In the genomic region with DNA sequence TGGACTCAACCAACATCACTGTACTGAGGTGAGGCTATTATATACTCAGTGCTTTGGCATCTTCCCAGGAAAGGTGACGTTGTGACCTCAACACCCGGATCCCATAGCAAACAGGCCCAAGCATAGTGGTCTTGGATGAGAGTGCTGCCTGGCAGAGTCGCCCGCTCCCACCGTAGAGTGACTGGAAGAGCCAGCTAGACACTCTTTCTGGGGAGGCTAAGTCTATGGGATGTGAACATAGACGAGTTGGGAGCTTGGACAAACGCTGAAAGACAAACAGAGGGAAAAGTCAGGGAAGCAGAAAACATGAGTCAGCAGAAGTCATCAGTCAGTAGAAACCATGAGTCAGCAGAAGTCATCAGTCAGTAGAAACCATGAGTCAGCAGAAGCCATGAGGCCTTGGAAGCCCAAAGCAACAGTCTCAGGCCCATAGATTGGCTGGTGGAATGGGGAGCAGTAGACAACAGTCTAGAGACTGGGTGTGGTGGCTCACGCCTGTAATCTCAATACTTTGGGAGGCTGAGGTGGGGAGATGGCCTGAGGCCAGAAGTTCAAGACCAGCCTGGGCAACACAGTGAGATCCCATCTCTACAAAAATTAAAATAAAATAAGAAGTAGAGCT, we compare ENCODE assay signal across 10 cellular contexts.
DNase-seq lines count a peak whose midpoint lies in the region; ATAC-seq, FAIRE-seq and TF ChIP-seq lines count a peak whose summit lies in the region.
"Had no signal": no experiment of that assay in that cellular context is flagged by ENCODE, and none has a peak within 500 bp of the region (broad histone marks: within the 10 kb centered on the region; RNA-seq: fewer than 3 reads in every experiment).

No MANE protein-coding gene starts in this region.

- H3K27me3 ChIP-seq in astrocyte (ENCODE audit: insufficient read depth, low read length): no peaks in the 10 kb centered on the region
- no peaks in the 10 kb centered on the region for H3K27me3 ChIP-seq in BE2C
- H3K27me3 ChIP-seq: SJCRH30 had no signal

- no peaks in the 10 kb centered on the region for H3K36me3 Mint-ChIP-seq in astrocyte (ENCODE audit: low read depth, unreplicated experiment)

- H3K4me2 ChIP-seq in astrocyte (ENCODE audit: low read length): no peak overlapping the region

- H3K4me1 Mint-ChIP-seq in astrocyte (ENCODE audit: low read depth, unreplicated experiment): peaks cover 9% of the 10 kb centered on the region

- TF ChIP-seq CTCF in astrocyte (IDR thresholded peaks at IDR 0.05; ENCODE audit: insufficient read depth, low read depth, low read length) (no peak), BE2C (IDR thresholded peaks at IDR 0.05; ENCODE audit: low read depth, low read length) (no peak)

- no peak overlapping the region for H3K4me3 ChIP-seq in astrocyte (ENCODE audit: insufficient read depth, low read depth, low read length)
- H3K4me3 ChIP-seq in BE2C (ENCODE audit: low read depth, low read length): no peak overlapping the region
- H3K4me3 ChIP-seq: SJCRH30 had no signal

- H3K36me3 ChIP-seq in astrocyte (ENCODE audit: insufficient read depth, low read length) (no peaks in the 10 kb centered on the region), BE2C (no peaks in the 10 kb centered on the region)
- H3K36me3 ChIP-seq: SJCRH30 had no signal

- POLR2A ChIA-PET in HEK293T (lab: Yijun Ruan, JAX): no interaction called here

- H3K4me1 ChIP-seq in astrocyte (ENCODE audit: insufficient read depth, low read length) (peaks cover 7% of the 10 kb centered on the region), BE2C (no peaks in the 10 kb centered on the region)
- H3K4me1 ChIP-seq: SJCRH30 had no signal

- peak; percentile 47 for FAIRE-seq in astrocyte (lab: Jason Lieb, UNC)

- DNase-seq in GM03348 (ENCODE audit: low spot score): peak; percentile 29
- DNase-seq in M059J (ENCODE audit: low read depth): peak; percentile 77
- DNase-seq in astrocyte (ENCODE audit: low read depth): peak; percentile 57
- DNase-seq in kidney glomerular epithelial cell (lab: John Stamatoyannopoulos, UW): peak; percentile 67
- DNase-seq in BE2C: no peak
- DNase-seq in HEK293T (ENCODE audit: extremely low spot score): no peak
- DNase-seq: activated T-cell treated with anti-CD3 and anti-CD28 coated beads, Interleukin-2, amount 50 U/mL, for 4 hours; effector memory CD8-positive, alpha-beta T cell; SJCRH30 had no signal

- H3K9me3 Mint-ChIP-seq in astrocyte (ENCODE audit: unreplicated experiment): peaks cover 9% of the 10 kb centered on the region
- H3K9me3 Mint-ChIP-seq: effector memory CD8-positive, alpha-beta T cell had no signal

- H3K9ac ChIP-seq in astrocyte (ENCODE audit: low read length): no peak overlapping the region

- no peak for ATAC-seq in GM18517 (IDR thresholded peaks at IDR 0.05; ENCODE audit: unreplicated experiment)
- ATAC-seq: activated T-cell treated with anti-CD3 and anti-CD28 coated beads, Interleukin-2, amount 50 U/mL, for 4 hours; effector memory CD8-positive, alpha-beta T cell had no signal

- H3K27me3 Mint-ChIP-seq in astrocyte (ENCODE audit: low read depth, unreplicated experiment): no peaks in the 10 kb centered on the region
- H3K27me3 Mint-ChIP-seq: effector memory CD8-positive, alpha-beta T cell had no signal

- no peak overlapping the region for H3K4me3 Mint-ChIP-seq in astrocyte (ENCODE audit: unreplicated experiment)
- H3K4me3 Mint-ChIP-seq: activated T-cell treated with anti-CD3 and anti-CD28 coated beads, Interleukin-2, amount 50 U/mL, for 4 hours; effector memory CD8-positive, alpha-beta T cell had no signal

- H2AFZ ChIP-seq in astrocyte (ENCODE audit: low read depth, low read length): no peak overlapping the region

- H4K20me1 ChIP-seq in astrocyte (ENCODE audit: insufficient read depth, low read length): no peaks in the 10 kb centered on the region

- peak overlapping the region; percentile 48 for H3K27ac Mint-ChIP-seq in astrocyte (ENCODE audit: unreplicated experiment)
- H3K27ac Mint-ChIP-seq: effector memory CD8-positive, alpha-beta T cell had no signal

- no peaks in the 10 kb centered on the region for H3K79me2 ChIP-seq in astrocyte (ENCODE audit: insufficient read depth, low read length)

- no peaks in the 10 kb centered on the region for H3K9me3 ChIP-seq in astrocyte (ENCODE audit: insufficient read depth, low read depth, low read length)
- H3K9me3 ChIP-seq in BE2C: no peaks in the 10 kb centered on the region
- H3K9me3 ChIP-seq: SJCRH30 had no signal

- CTCF ChIA-PET in HEK293T (lab: Yijun Ruan, JAX): no interaction called here

- no peak overlapping the region for H3K27ac ChIP-seq in astrocyte (ENCODE audit: low read depth, low read length)
- H3K27ac ChIP-seq: SJCRH30 had no signal

TF ChIP-seq in HEK293T, 16 proteins besides CTCF, POLR2A, EP300 and RAD21:
- TF ChIP-seq NFRKB (IDR thresholded peaks at IDR 0.05) (no peak), BHLHE40 (IDR thresholded peaks at IDR 0.05; ENCODE audit: borderline replicate concordance) (no peak), FOXK2 (IDR thresholded peaks at IDR 0.05) (no peak), SP1 (IDR thresholded peaks at IDR 0.05) (no peak), FOXM1 (IDR thresholded peaks at IDR 0.05; ENCODE audit: borderline replicate concordance) (no peak), L3MBTL2 (conservative IDR thresholded peaks at IDR 0.05) (no peak), ELF4 (IDR thresholded peaks at IDR 0.05) (no peak), FOXA1 (IDR thresholded peaks at IDR 0.05) (no peak), LEF1 (IDR thresholded peaks at IDR 0.05; ENCODE audit: borderline replicate concordance) (no peak), HDGF (IDR thresholded peaks at IDR 0.05; ENCODE audit: borderline replicate concordance) (no peak), ZNF384 (IDR thresholded peaks at IDR 0.05) (no peak), CTBP1 (IDR thresholded peaks at IDR 0.05; ENCODE audit: borderline replicate concordance) (no peak), TARDBP (IDR thresholded peaks at IDR 0.05) (no peak), ARNT (IDR thresholded peaks at IDR 0.05) (no peak)
- TF ChIP-seq, protein P1, sequence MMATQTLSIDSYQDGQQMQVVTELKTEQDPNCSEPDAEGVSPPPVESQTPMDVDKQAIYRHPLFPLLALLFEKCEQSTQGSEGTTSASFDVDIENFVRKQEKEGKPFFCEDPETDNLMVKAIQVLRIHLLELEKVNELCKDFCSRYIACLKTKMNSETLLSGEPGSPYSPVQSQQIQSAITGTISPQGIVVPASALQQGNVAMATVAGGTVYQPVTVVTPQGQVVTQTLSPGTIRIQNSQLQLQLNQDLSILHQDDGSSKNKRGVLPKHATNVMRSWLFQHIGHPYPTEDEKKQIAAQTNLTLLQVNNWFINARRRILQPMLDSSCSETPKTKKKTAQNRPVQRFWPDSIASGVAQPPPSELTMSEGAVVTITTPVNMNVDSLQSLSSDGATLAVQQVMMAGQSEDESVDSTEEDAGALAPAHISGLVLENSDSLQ (IDR thresholded peaks at IDR 0.05): no peak

Comparison
In these comparisons a context has a peak if more than half of its experiments do, and no peak if none do; other contexts are left out.
1. DNase-seq: peak in GM03348 (single experiment), M059J (single experiment), astrocyte (single experiment) and kidney glomerular epithelial cell (single experiment); none in BE2C (single experiment) and HEK293T (single experiment).